10 cellular contexts compared by ENCODE assay signal in genomic region chr2:240997141-240997855, GRCh38. TPM values are rescaled to one million over a fixed set of nuclear protein-coding genes. Genes with fewer than 3 reads are reported as not detected.
DNase-seq lines count a peak whose midpoint lies in the region; ATAC-seq and TF ChIP-seq lines count a peak whose summit lies in the region.
"Had no signal": no experiment of that assay in that cellular context is flagged by ENCODE, and none has a peak within 500 bp of the region (broad histone marks: within the 10 kb centered on the region; RNA-seq: fewer than 3 reads in every experiment).

No MANE protein-coding gene starts in this region.

- H3K9me3 ChIP-seq in OCI-LY1 (ENCODE audit: low read length) = no peaks in the 10 kb centered on the region
- no peaks in the 10 kb centered on the region for H3K9me3 ChIP-seq in breast epithelium
- H3K9me3 ChIP-seq in trophoblast cell (ENCODE audit: insufficient read depth, low read depth, low read length) = peaks cover 11% of the 10 kb centered on the region

- no peak overlapping the region for H2BK12ac ChIP-seq in trophoblast cell (ENCODE audit: low read length)

- H3K9ac ChIP-seq in OCI-LY1 (ENCODE audit: low read length) (no peak overlapping the region), trophoblast cell (ENCODE audit: low read length) (no peak overlapping the region)

- no peak overlapping the region for H3K14ac ChIP-seq in trophoblast cell (ENCODE audit: low read length)

- H3K9me2 ChIP-seq in OCI-LY1 (ENCODE audit: low read depth, low read length) = no peaks in the 10 kb centered on the region

- no peak for ATAC-seq in stimulated activated effector memory CD8-positive, alpha-beta T cell treated with anti-CD3 and anti-CD28 coated beads, Interleukin-12 subunit alpha, Interleukin-12 subunit beta, amount 100 ng/mL, for 72 hours

- TF ChIP-seq CTCF in OCI-LY1 (IDR thresholded peaks at IDR 0.05; ENCODE audit: low read length) (no peak), breast epithelium (IDR thresholded peaks at IDR 0.05) (no peak)

- no peak overlapping the region for H2AK5ac ChIP-seq in trophoblast cell (ENCODE audit: low read length)

- no peak overlapping the region for H3K4ac ChIP-seq in trophoblast cell (ENCODE audit: low read depth, low read length)

- H3K79me2 ChIP-seq in OCI-LY1 (ENCODE audit: insufficient read depth, low read length) (no peaks in the 10 kb centered on the region), trophoblast cell (ENCODE audit: control insufficient read depth, insufficient read depth, low read length, poor library complexity) (no peaks in the 10 kb centered on the region)

- H3K9me3 Mint-ChIP-seq in stimulated activated effector memory CD8-positive, alpha-beta T cell treated with anti-CD3 and anti-CD28 coated beads, Interleukin-12 subunit alpha, Interleukin-12 subunit beta, amount 100 ng/mL, for 72 hours = no peaks in the 10 kb centered on the region

- no peaks in the 10 kb centered on the region for H3K36me3 Mint-ChIP-seq in stimulated activated effector memory CD8-positive, alpha-beta T cell treated with anti-CD3 and anti-CD28 coated beads, Interleukin-12 subunit alpha, Interleukin-12 subunit beta, amount 100 ng/mL, for 72 hours

- no peak overlapping the region for H2BK120ac ChIP-seq in trophoblast cell (ENCODE audit: insufficient read depth, low read length, poor library complexity)

- H3K36me3 ChIP-seq in OCI-LY1 (ENCODE audit: insufficient read depth, low read length) = no peaks in the 10 kb centered on the region
- no peaks in the 10 kb centered on the region for H3K36me3 ChIP-seq in breast epithelium
- no peaks in the 10 kb centered on the region for H3K36me3 ChIP-seq in trophoblast cell (ENCODE audit: control insufficient read depth in 1 of 2, insufficient read depth in 2 of 2, low read length in 2 of 2)

- H3K27ac Mint-ChIP-seq in stimulated activated effector memory CD8-positive, alpha-beta T cell treated with anti-CD3 and anti-CD28 coated beads, Interleukin-12 subunit alpha, Interleukin-12 subunit beta, amount 100 ng/mL, for 72 hours = no peak overlapping the region
- H3K27ac Mint-ChIP-seq: activated CD4-positive, alpha-beta T cell treated with anti-CD3 and anti-CD28 coated beads for 36 hours had no signal

- no CpG with 5 or more reads among the region's 16 CpGs for WGBS in trophoblast cell (ENCODE audit: extremely low coverage, insufficient coverage, insufficient read length)

- H4K20me1 ChIP-seq in OCI-LY1 (ENCODE audit: insufficient read depth, low read length) = no peaks in the 10 kb centered on the region

- no peak overlapping the region for H2BK5ac ChIP-seq in trophoblast cell (ENCODE audit: low read depth, low read length, poor library complexity)

- H4K8ac ChIP-seq in trophoblast cell (ENCODE audit: low read depth, low read length) = no peak overlapping the region

- H4K91ac ChIP-seq in trophoblast cell (ENCODE audit: low read depth, low read length) = no peak overlapping the region

- H3F3A ChIP-seq in OCI-LY1 (ENCODE audit: insufficient read depth, low read length) = no peaks in the 10 kb centered on the region

- intact Hi-C loops in breast epithelium (cut with DNase I; ENCODE audit: low total_unique reads) = loop anchor here (10.0 kb wide), 1 partner anchor 82 kb away; no protein-coding TSS in a partner anchor

- peaks cover 10% of the 10 kb centered on the region for H3K4me1 ChIP-seq in OCI-LY1 (ENCODE audit: insufficient read depth, low read length, severe bottlenecking)
- H3K4me1 ChIP-seq in breast epithelium = peaks cover 12 to 19% of the 10 kb centered on the region in 2 donors
- peaks cover 0 to 10% of the 10 kb centered on the region in 2 experiments for H3K4me1 ChIP-seq in trophoblast cell (ENCODE audit: control insufficient read depth in 1 of 2, insufficient read depth in 2 of 2, low read length in 2 of 2)

- H3K4me2 ChIP-seq in OCI-LY1 (ENCODE audit: low read length) (peak overlapping the region; percentile 64; the same call in 1 of the 2 replicates), trophoblast cell (ENCODE audit: low read length) (no peak overlapping the region)

- TF ChIP-seq POLR2A in breast epithelium (IDR thresholded peaks at IDR 0.05) = no peak

- H3K23ac ChIP-seq in trophoblast cell (ENCODE audit: low read length) = no peak overlapping the region

- no peak overlapping the region for H3K18ac ChIP-seq in trophoblast cell (ENCODE audit: low read length)

- no peaks in the 10 kb centered on the region for H3K4me1 Mint-ChIP-seq in stimulated activated effector memory CD8-positive, alpha-beta T cell treated with anti-CD3 and anti-CD28 coated beads, Interleukin-12 subunit alpha, Interleukin-12 subunit beta, amount 100 ng/mL, for 72 hours

- peak overlapping the region; percentile 17 for H3K4me3 Mint-ChIP-seq in stimulated activated effector memory CD8-positive, alpha-beta T cell treated with anti-CD3 and anti-CD28 coated beads, Interleukin-12 subunit alpha, Interleukin-12 subunit beta, amount 100 ng/mL, for 72 hours
- H3K4me3 Mint-ChIP-seq: activated CD4-positive, alpha-beta T cell treated with anti-CD3 and anti-CD28 coated beads for 36 hours had no signal

- peaks cover 2% of the 10 kb centered on the region for H3K79me1 ChIP-seq in trophoblast cell (ENCODE audit: low read length)

- no peak overlapping the region for H4K12ac ChIP-seq in trophoblast cell (ENCODE audit: low read depth, low read length)

- peak; percentile 21 to 50 for DNase-seq in breast epithelium (ENCODE audit: low spot score in 2 of 2)
- no peak for DNase-seq in stimulated activated effector memory CD8-positive, alpha-beta T cell treated with anti-CD3 and anti-CD28 coated beads, Interleukin-12 subunit alpha, Interleukin-12 subunit beta, amount 100 ng/mL, for 72 hours (ENCODE audit: low spot score in 2 of 2)
- no peak for DNase-seq in trophoblast cell
- DNase-seq in GOT3 (lab: John Stamatoyannopoulos, UW) = no peak
- DNase-seq in hippocampal formation (lab: John Stamatoyannopoulos, UW) = no peak
- no peak for DNase-seq in NCI-H774 (lab: John Stamatoyannopoulos, UW)
- DNase-seq: activated CD4-positive, alpha-beta T cell treated with anti-CD3 and anti-CD28 coated beads for 36 hours; NCI-H187 treated with DMSO at 0.1 percent for 48 hours had no signal

- 0 out of 2 replicates have a peak, but pooled peaks cover 1% of the 10 kb centered on the region for H3K27me3 ChIP-seq in OCI-LY1 (ENCODE audit: insufficient read depth, low read length)
- no peaks in the 10 kb centered on the region for H3K27me3 ChIP-seq in breast epithelium
- H3K27me3 ChIP-seq in layer of hippocampus (ENCODE audit: control insufficient read depth, insufficient read depth, low read length) = peaks cover 3% of the 10 kb centered on the region
- H3K27me3 ChIP-seq in trophoblast cell (ENCODE audit: insufficient read depth, low read length) = peaks cover 11% of the 10 kb centered on the region

- H3K4me3 ChIP-seq in OCI-LY1 (ENCODE audit: low read depth, low read length, poor library complexity, severe bottlenecking) (no peak overlapping the region), breast epithelium (peak overlapping the region; percentile 67 to 97 (median 76)), trophoblast cell (ENCODE audit: low read depth, low read length) (no peak overlapping the region)

- H3K27ac ChIP-seq in OCI-LY1 (ENCODE audit: low read depth, low read length, poor library complexity, severe bottlenecking) (no peak overlapping the region), breast epithelium (peak overlapping the region; percentile 82 to 92), layer of hippocampus (ENCODE audit: low read depth, low read length) (peak overlapping the region; percentile 48), trophoblast cell (ENCODE audit: low read depth, low read length) (no peak overlapping the region)

- no peak overlapping the region for H2AFZ ChIP-seq in OCI-LY1 (ENCODE audit: low read length)
- no peak overlapping the region for H2AFZ ChIP-seq in trophoblast cell (ENCODE audit: insufficient read depth, low read length, poor library complexity)

RNA-seq across cellular contexts. Expression of gene SNED1, which starts 1.1 kb away (rescaled TPM):
- total RNA-seq in breast epithelium = 10 to 100 TPM; 27.1 to 46.9 (median 35.2) TPM
- polyA plus RNA-seq in trophoblast cell (2013) = 0.12 TPM in 2 replicates

Comparison
In these comparisons a context has a peak if more than half of its experiments do, and no peak if none do; other contexts are left out.
1. H3K27ac ChIP-seq: peak in breast epithelium (2 of 2) and layer of hippocampus (single experiment); none in OCI-LY1 (single experiment) and trophoblast cell (single experiment).
2. H3K4me3 ChIP-seq: peak in breast epithelium (3 of 3); none in OCI-LY1 (single experiment) and trophoblast cell (single experiment).
3. DNase-seq: peak in breast epithelium (2 of 2); none in stimulated activated effector memory CD8-positive, alpha-beta T cell treated with anti-CD3 and anti-CD28 coated beads, Interleukin-12 subunit alpha, Interleukin-12 subunit beta, amount 100 ng/mL, for 72 hours (0 of 2), trophoblast cell (0 of 2), GOT3 (single experiment), hippocampal formation (0 of 2) and NCI-H774 (single experiment).